ENCODE assay signal across 17 cellular contexts in genomic region chr7:78450754-78451153, GRCh38.
DNase-seq lines count a peak whose midpoint lies in the region; ATAC-seq, FAIRE-seq and TF ChIP-seq lines count a peak whose summit lies in the region.
"Had no signal": no experiment of that assay in that cellular context is flagged by ENCODE, and none has a peak within 500 bp of the region (broad histone marks: within the 10 kb centered on the region; RNA-seq: fewer than 3 reads in every experiment).

No MANE protein-coding gene starts in this region.

- H3K4me3 ChIP-seq in neural cell (ENCODE audit: low read length) (peak overlapping the region; percentile 22), small intestine (ENCODE audit: low read depth in 1 of 2, low read length in 2 of 2) (no peak overlapping the region)
- H3K4me3 ChIP-seq: GM23338 had no signal

- no peak overlapping the region for H2AFZ ChIP-seq in neural cell (ENCODE audit: low read depth, low read length)
- H2AFZ ChIP-seq: GM23338 had no signal

- TF ChIP-seq RAD21 in neural cell (conservative IDR thresholded peaks at IDR 0.05) = no peak

- H3F3A ChIP-seq in neural cell (ENCODE audit: insufficient read depth, low read length, poor library complexity, severe bottlenecking) = no peaks in the 10 kb centered on the region

- H3K27ac ChIP-seq in neural cell (ENCODE audit: low read length) (no peak overlapping the region), small intestine (ENCODE audit: low read depth in 1 of 2, low read length in 1 of 2) (no peak overlapping the region)

- DNase-seq in NCI-H748 (lab: John Stamatoyannopoulos, UW; ENCODE audit: unreplicated experiment) = peak; percentile 32
- DNase-seq in NCI-H748 treated with DMSO at 0.1 percent for 48 hours (lab: John Stamatoyannopoulos, UW) = no peak
- peak; percentile 84 for DNase-seq in NCI-H2227 (lab: John Stamatoyannopoulos, UW; ENCODE audit: unreplicated experiment)
- DNase-seq in small intestine = peak; percentile 12
- DNase-seq: C1 segment of cervical spinal cord; Calu3; CD4-positive, alpha-beta T cell; DMS 273 treated with DMSO at 0.1 percent for 48 hours; EL; H9 had no signal

- H3K79me2 ChIP-seq in neural cell (replicated peaks; ENCODE audit: insufficient read depth, low read length) = no peaks in the 10 kb centered on the region

- peak; percentile 51 for TF ChIP-seq EP300 in neural cell (conservative IDR thresholded peaks at IDR 0.05; ENCODE audit: poor library complexity, severe bottlenecking)

- no peaks in the 10 kb centered on the region for H4K20me1 ChIP-seq in neural cell (ENCODE audit: insufficient read depth)

- H3K27me3 ChIP-seq in neural cell (ENCODE audit: insufficient read depth, low read depth, low read length) = no peaks in the 10 kb centered on the region
- no peaks in the 10 kb centered on the region for H3K27me3 ChIP-seq in small intestine (ENCODE audit: control insufficient read depth in 2 of 2, insufficient read depth in 2 of 2, low read length in 2 of 2)

- H3K36me3 ChIP-seq in neural cell (ENCODE audit: insufficient read depth, low read length) (no peaks in the 10 kb centered on the region), small intestine (ENCODE audit: control insufficient read depth in 2 of 2, insufficient read depth in 2 of 2, low read length in 2 of 2) (no peaks in the 10 kb centered on the region)

- FAIRE-seq in small intestine (lab: Jason Lieb, UNC) = no peak
- FAIRE-seq: A204.1, G401.6, GM12891 had no signal

- H3K9me2 ChIP-seq in neural cell (ENCODE audit: insufficient read depth, low read length) = no peaks in the 10 kb centered on the region

- WGBS in small intestine, 3 donors = 56 to 79% (median 70%) methylated on average over 5 of the region's 5 CpGs

- H3K9me3 ChIP-seq in neural cell (ENCODE audit: low read length) (no peaks in the 10 kb centered on the region), small intestine (ENCODE audit: control insufficient read depth, low read depth) (no peaks in the 10 kb centered on the region)

- TF ChIP-seq CTCF in neural cell (IDR thresholded peaks at IDR 0.05; ENCODE audit: poor library complexity, severe bottlenecking) = no peak

- H3K9ac ChIP-seq in neural cell (ENCODE audit: low read length) = no peak overlapping the region

- H3K4me2 ChIP-seq in neural cell (ENCODE audit: low read length) = no peak overlapping the region
- H3K4me2 ChIP-seq: GM23338 had no signal

- peaks cover 2% of the 10 kb centered on the region in 2 donors for H3K4me1 ChIP-seq in small intestine (ENCODE audit: control insufficient read depth in 2 of 2, insufficient read depth in 1 of 2, low read depth in 1 of 2, low read length in 1 of 2)

- ATAC-seq in esophagus mucosa (no peak), GM21825 (IDR thresholded peaks at IDR 0.05; ENCODE audit: unreplicated experiment) (no peak)
- ATAC-seq: GM23338 had no signal

TF ChIP-seq in neural cell, 6 proteins besides CTCF, POLR2A, EP300 and RAD21:
- TF ChIP-seq POLR2AphosphoS5 (IDR thresholded peaks at IDR 0.05) (peak; percentile 70), EZH2 (IDR thresholded peaks at IDR 0.05; ENCODE audit: borderline replicate concordance, insufficient read depth, low read length, poor library complexity, severe bottlenecking) (no peak)
TF ChIP-seq in neural cell: peak in this region for 1.
